Comparison of ENCODE assay signal across 24 cellular contexts in genomic region chr3:82741346-82741745, GRCh38.
"Had no signal": no experiment of that assay in that cellular context is flagged by ENCODE, and none has a peak within 500 bp of the region (broad histone marks: within the 10 kb centered on the region; RNA-seq: fewer than 3 reads in every experiment).

No MANE protein-coding gene starts in this region.

- H3K27ac ChIP-seq: colonic mucosa, epithelial cell of prostate, esophagus squamous epithelium, gastrocnemius medialis, heart right ventricle, left lung, lower lobe of right lung had no signal

- DNase-seq: colonic mucosa; cortex of kidney; effector CD8-positive, alpha-beta T cell; effector memory CD8-positive, alpha-beta T cell; endodermal cell; erythroblast; esophagus squamous epithelium; foreskin fibroblast; foreskin melanocyte; gastrocnemius medialis; glutamatergic neuron; head of caudate nucleus; heart right ventricle; hippocampal formation; left cardiac atrium; left lung; left ventricle myocardium superior; lower lobe of right lung; mesenchymal stem cell; mucosa of descending colon; naive B cell had no signal

- H3K9me3 ChIP-seq: esophagus squamous epithelium, gastrocnemius medialis, left lung, lower lobe of right lung had no signal

- H3K27me3 ChIP-seq: colonic mucosa, esophagus squamous epithelium, gastrocnemius medialis, heart right ventricle, left lung had no signal

- ATAC-seq: effector memory CD8-positive, alpha-beta T cell; esophagus mucosa; gastrocnemius medialis; heart right ventricle; left cardiac atrium; left lung; left ventricle myocardium superior; lower lobe of right lung; mucosa of descending colon had no signal

- FAIRE-seq: keratinocyte had no signal

- H3K4me3 ChIP-seq: colonic mucosa, esophagus squamous epithelium, gastrocnemius medialis, heart right ventricle, left lung, lower lobe of right lung, mucosa of descending colon had no signal

- H3K36me3 ChIP-seq: colonic mucosa, esophagus squamous epithelium, gastrocnemius medialis, heart right ventricle, left lung, lower lobe of right lung had no signal

- H3K4me1 ChIP-seq: colonic mucosa, esophagus squamous epithelium, gastrocnemius medialis, heart right ventricle, left lung, lower lobe of right lung had no signal
